In the genomic region with DNA sequence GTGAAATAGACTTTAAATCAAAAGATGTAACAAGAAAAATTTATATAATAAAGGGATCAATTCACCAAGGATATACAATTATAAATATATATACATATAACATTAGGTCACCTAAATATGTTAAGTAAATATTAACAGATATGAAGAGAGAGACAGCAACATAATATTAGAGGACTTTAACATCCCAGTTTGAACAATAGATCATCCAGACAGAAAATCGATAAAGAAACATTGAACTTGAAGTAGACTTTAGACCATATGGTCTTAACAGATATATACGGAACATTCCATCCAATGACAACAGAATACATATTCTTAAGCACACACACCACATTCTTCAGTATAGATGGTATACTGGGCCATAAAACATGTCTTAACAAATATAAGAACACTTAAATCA, we compare ENCODE assay signal across 26 cellular contexts.
"Had no signal": no experiment of that assay in that cellular context is flagged by ENCODE, and none has a peak within 500 bp of the region (broad histone marks: within the 10 kb centered on the region; RNA-seq: fewer than 3 reads in every experiment).

No MANE protein-coding gene starts in this region.

- H3K27ac ChIP-seq: coronary artery, dorsolateral prefrontal cortex, epithelial cell of prostate, esophagus squamous epithelium, gastrocnemius medialis, heart right ventricle, left lung had no signal

- H3K36me3 Mint-ChIP-seq: memory B cell; naive thymus-derived CD4-positive, alpha-beta T cell had no signal

- H3K4me3 ChIP-seq: coronary artery, dorsolateral prefrontal cortex, esophagus squamous epithelium, gastrocnemius medialis, heart right ventricle, left lung, lung had no signal

- H3K4me1 ChIP-seq: gastrocnemius medialis, heart right ventricle had no signal

- H3K4me3 Mint-ChIP-seq: memory B cell; naive thymus-derived CD4-positive, alpha-beta T cell had no signal

- H3K27me3 Mint-ChIP-seq: naive thymus-derived CD4-positive, alpha-beta T cell had no signal

- DNase-seq: dermis blood vessel endothelial cell; dorsolateral prefrontal cortex; effector CD4-positive, alpha-beta T cell; effector memory CD4-positive, alpha-beta T cell; erythroblast; esophagus squamous epithelium; foreskin fibroblast; foreskin melanocyte; gastrocnemius medialis; glutamatergic neuron; head of caudate nucleus; heart right ventricle; hippocampal formation; kidney glomerular epithelial cell; left lung; left ventricle myocardium superior; mammary epithelial cell; mesendoderm; midbrain; naive thymus-derived CD4-positive, alpha-beta T cell had no signal

- H3K27me3 ChIP-seq: esophagus squamous epithelium, gastrocnemius medialis, heart right ventricle, left lung had no signal

- H3K36me3 ChIP-seq: esophagus squamous epithelium, gastrocnemius medialis, heart right ventricle, left lung had no signal

- H3K4me1 Mint-ChIP-seq: memory B cell; naive thymus-derived CD4-positive, alpha-beta T cell had no signal

- H3K9me3 ChIP-seq: esophagus squamous epithelium, gastrocnemius medialis had no signal

- FAIRE-seq: keratinocyte had no signal

- ATAC-seq: esophagus mucosa; gastrocnemius medialis; heart right ventricle; left lung; left ventricle myocardium superior; naive thymus-derived CD4-positive, alpha-beta T cell had no signal

- H3K27ac Mint-ChIP-seq: memory B cell had no signal
